ENCODE assay signal across 11 cellular contexts in the genomic region with DNA sequence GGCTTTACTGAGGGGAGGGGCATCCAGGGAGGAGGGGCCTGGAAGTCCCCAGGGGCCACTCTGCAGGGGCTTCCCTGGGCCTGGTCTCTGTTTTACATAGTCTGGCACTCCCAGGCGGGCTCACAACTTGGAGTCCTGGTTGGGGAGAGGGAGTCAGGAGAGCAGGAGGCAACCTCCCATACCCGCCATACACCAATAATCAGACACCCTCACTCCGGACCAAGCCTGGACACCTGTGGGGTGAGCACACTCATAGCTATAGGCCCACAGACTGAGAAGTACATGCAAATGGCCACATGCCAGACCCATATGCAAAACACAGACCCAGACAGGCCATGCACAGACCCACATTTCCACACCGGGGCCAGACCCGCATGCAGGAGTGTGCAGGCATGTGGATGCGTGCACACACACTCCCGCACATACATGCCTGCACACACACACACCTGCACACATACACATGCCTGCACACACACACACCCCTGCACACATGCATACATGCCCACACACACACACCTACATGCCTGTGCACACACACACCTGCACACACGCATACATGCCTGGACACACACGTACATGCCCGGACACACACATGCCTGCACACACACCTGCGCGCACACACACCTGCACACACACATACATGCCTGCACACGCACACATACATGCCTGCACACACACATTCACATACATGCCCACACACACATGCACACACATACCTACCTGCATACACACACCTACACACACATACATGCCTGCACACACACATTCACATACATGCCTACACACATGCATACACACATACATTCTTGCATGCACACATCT.
DNase-seq lines count a peak whose midpoint lies in the region; ATAC-seq and TF ChIP-seq lines count a peak whose summit lies in the region.
"Had no signal": no experiment of that assay in that cellular context is flagged by ENCODE, and none has a peak within 500 bp of the region (broad histone marks: within the 10 kb centered on the region; RNA-seq: fewer than 3 reads in every experiment).

No MANE protein-coding gene starts in this region.

- intact Hi-C loops in IMR-90 (cut with micrococcal nuclease) = no loop called here
- intact Hi-C loops in heart right ventricle (cut with DNase I) = no loop called here

- H3K36me3 ChIP-seq in IMR-90 (ENCODE audit: control insufficient read depth, insufficient read depth, low read length) (no peaks in the 10 kb centered on the region), heart right ventricle (no peaks in the 10 kb centered on the region)

- peaks cover 67% of the 10 kb centered on the region for H3K4me1 Mint-ChIP-seq in T-helper 1 cell treated with Interleukin-12 subunit alpha and Interleukin-12 subunit beta and Interleukin-4 antibody, amounts not matched to agents 30 μg/mL and 1 μg/mL, for 36 hours (ENCODE audit: low read depth)
- peaks cover 31 to 56% (median 34%) of the 10 kb centered on the region in 3 donors for H3K4me1 Mint-ChIP-seq in naive B cell

- no peak overlapping the region for H2BK20ac ChIP-seq in IMR-90 (ENCODE audit: low read depth, low read length)

- H4K91ac ChIP-seq in IMR-90 (ENCODE audit: insufficient read depth, low read depth, low read length) = no peak overlapping the region; the same call in 1 of the 2 replicates

- H3K14ac ChIP-seq in IMR-90 (replicated peaks; ENCODE audit: low read depth, low read length) = no peak overlapping the region

- H3K23ac ChIP-seq in IMR-90 (ENCODE audit: low read depth, low read length) = no peak overlapping the region

- no peak for TF ChIP-seq CTCF in IMR-90 (conservative IDR thresholded peaks at IDR 0.05; ENCODE audit: low read depth, low read length)
- TF ChIP-seq CTCF in heart right ventricle (IDR thresholded peaks at IDR 0.05) = no peak

- no peak overlapping the region for H2BK5ac ChIP-seq in IMR-90 (ENCODE audit: low read depth, low read length, poor library complexity, severe bottlenecking)

- H3K9ac ChIP-seq in IMR-90 (ENCODE audit: low read depth, low read length) = no peak overlapping the region

- CTCF ChIA-PET in IMR-90 (lab: Yijun Ruan, JAX) = no interaction called here

- no peak overlapping the region for H3K18ac ChIP-seq in IMR-90 (ENCODE audit: low read depth, low read length)

- H3K27me3 Mint-ChIP-seq in T-helper 1 cell treated with Interleukin-12 subunit alpha and Interleukin-12 subunit beta and Interleukin-4 antibody, amounts not matched to agents 30 μg/mL and 1 μg/mL, for 36 hours (ENCODE audit: low read depth) = no peaks in the 10 kb centered on the region
- H3K27me3 Mint-ChIP-seq in naive B cell = no peaks in the 10 kb centered on the region

- no TSS peak for BruUV-seq in IMR-90 (replicated peaks; lab: Mats Ljungman, UMichigan)

- H3K27ac ChIP-seq in IMR-90 (ENCODE audit: insufficient read depth, low read length) (no peak overlapping the region), heart right ventricle (no peak overlapping the region)
- H3K27ac ChIP-seq: 22Rv1 had no signal

- H3K27ac Mint-ChIP-seq in T-helper 1 cell treated with Interleukin-12 subunit alpha and Interleukin-12 subunit beta and Interleukin-4 antibody, amounts not matched to agents 30 μg/mL and 1 μg/mL, for 36 hours = peak overlapping the region; percentile 51
- H3K27ac Mint-ChIP-seq in naive B cell = peak overlapping the region in 5 of 6 donors; percentile 50 to 91 (median 80)

- H3K4me3 Mint-ChIP-seq in T-helper 1 cell treated with Interleukin-12 subunit alpha and Interleukin-12 subunit beta and Interleukin-4 antibody, amounts not matched to agents 30 μg/mL and 1 μg/mL, for 36 hours = no peak overlapping the region
- peak overlapping the region in 6 of 8 donors; percentile 19 to 85 (median 44) for H3K4me3 Mint-ChIP-seq in naive B cell

- H3K79me1 ChIP-seq in IMR-90 (ENCODE audit: low read depth in 1 of 2, low read length in 2 of 2) = peaks cover 0 to 4% of the 10 kb centered on the region in 2 experiments; a peak in 1 of 4 replicates

- dilution Hi-C loops in IMR-90 (cut with HindIII; ENCODE audit: low sequenced_read_pairs, unreplicated experiment) = no loop called here

- no peak for DNase-seq in T-helper 1 cell
- no peak for DNase-seq in IMR-90
- DNase-seq in naive B cell = no peak
- no peak for DNase-seq in ACHN
- DNase-seq in activated effector memory CD4-positive, alpha-beta T cell treated with anti-CD3 and anti-CD28 coated beads, Interleukin-2, amount 50 U/mL, for 16 hours = no peak
- no peak for DNase-seq in heart right ventricle

- peak overlapping the region; percentile 28 for H2AK9ac ChIP-seq in IMR-90 (replicated peaks; ENCODE audit: low read depth, low read length, poor library complexity)

- no peak overlapping the region for H3K4me3 ChIP-seq in IMR-90 (ENCODE audit: insufficient read depth, low read depth, low read length)
- H3K4me3 ChIP-seq in heart right ventricle = no peak overlapping the region
- H3K4me3 ChIP-seq: skin epidermis had no signal

- no peak overlapping the region for H2BK15ac ChIP-seq in IMR-90 (ENCODE audit: low read depth, low read length)

- H2BK120ac ChIP-seq in IMR-90 (ENCODE audit: low read depth, low read length) = no peak overlapping the region

- peak overlapping the region; percentile 33 for H2AFZ ChIP-seq in IMR-90 (replicated peaks; ENCODE audit: low read length, poor library complexity)

- H4K20me1 ChIP-seq in IMR-90 (ENCODE audit: insufficient read depth, low read length) = no peaks in the 10 kb centered on the region; the same call in 1 of the 2 replicates

- no peak overlapping the region for H4K8ac ChIP-seq in IMR-90 (ENCODE audit: low read depth in 2 of 2, low read length in 2 of 2)

- no peaks in the 10 kb centered on the region for H3K36me3 Mint-ChIP-seq in T-helper 1 cell treated with Interleukin-12 subunit alpha and Interleukin-12 subunit beta and Interleukin-4 antibody, amounts not matched to agents 30 μg/mL and 1 μg/mL, for 36 hours (ENCODE audit: low read depth)
- H3K36me3 Mint-ChIP-seq in naive B cell = no peaks in the 10 kb centered on the region

- peak overlapping the region; percentile 27; the same call in 1 of the 2 replicates for H2AK5ac ChIP-seq in IMR-90 (ENCODE audit: low read depth, low read length)

- ATAC-seq in GM21723 (IDR thresholded peaks at IDR 0.05; ENCODE audit: unreplicated experiment) (peak; percentile 36), IMR-90 (ENCODE audit: low read depth) (no peak), naive B cell (ENCODE audit: low read depth in 2 of 2) (peak in 1 of 2 donors; percentile 3), heart right ventricle (no peak)
- ATAC-seq: Right ventricle myocardium inferior had no signal

- H4K5ac ChIP-seq in IMR-90 (ENCODE audit: low read depth, low read length) = no peak overlapping the region

- TF ChIP-seq POLR2A in IMR-90 (IDR thresholded peaks at IDR 0.05; ENCODE audit: low read depth, low read length) = no peak

- TF ChIP-seq RAD21 in IMR-90 (IDR thresholded peaks at IDR 0.05; ENCODE audit: low read length) = no peak

- POLR2A ChIA-PET in IMR-90 (lab: Charles Lee; ENCODE audit: unreplicated experiment) = no interaction called here

- H3K9me1 ChIP-seq in IMR-90 (ENCODE audit: insufficient read depth, low read length) = peaks cover 26% of the 10 kb centered on the region

- H3K27me3 ChIP-seq in IMR-90 (ENCODE audit: control insufficient read depth, insufficient read depth, low read length) = no peaks in the 10 kb centered on the region
- H3K27me3 ChIP-seq in heart right ventricle = peaks cover 0 to 15% (median 2%) of the 10 kb centered on the region in 7 donors

- H3K4me1 ChIP-seq in IMR-90 (ENCODE audit: control insufficient read depth, insufficient read depth, low read length) (peaks cover 22% of the 10 kb centered on the region), heart right ventricle (peaks cover 7 to 39% (median 13%) of the 10 kb centered on the region in 9 donors)

- in situ Hi-C loops in IMR-90 (cut with MboI; ENCODE audit: low sequenced_read_pairs) (no loop called here), ACHN (cut with HindIII; ENCODE audit: low pct_ligation_motif_present, low pct_unique_long_range_greater_than_20kb, low sequenced_read_pairs) (no loop called here)

- no peaks in the 10 kb centered on the region for H3K9me3 Mint-ChIP-seq in T-helper 1 cell treated with Interleukin-12 subunit alpha and Interleukin-12 subunit beta and Interleukin-4 antibody, amounts not matched to agents 30 μg/mL and 1 μg/mL, for 36 hours
- H3K9me3 Mint-ChIP-seq in naive B cell = no peaks in the 10 kb centered on the region

- H3K4ac ChIP-seq in IMR-90 (ENCODE audit: low read depth, low read length) = no peak overlapping the region

- 88% methylated on average over 7 of the region's 13 CpGs; no CpG with 5 or more reads in 1 of the 2 experiments for WGBS in IMR-90 (ENCODE audit: extremely low coverage in 2 of 2, insufficient read length in 1 of 2), 2 experiments
- WGBS in heart right ventricle, 2 donors = 89 to 91% methylated on average over 13 of the region's 13 CpGs

- no peaks in the 10 kb centered on the region for H3K9me3 ChIP-seq in IMR-90 (ENCODE audit: control insufficient read depth, insufficient read depth, low read length)
- H3K9me3 ChIP-seq in heart right ventricle = no peaks in the 10 kb centered on the region

- H3K56ac ChIP-seq in IMR-90 (ENCODE audit: extremely low read depth, insufficient read depth, low read length) = no peak overlapping the region

- H3K4me2 ChIP-seq in IMR-90 (ENCODE audit: low read depth, low read length) = no peak overlapping the region

TF ChIP-seq in IMR-90, 13 proteins besides CTCF, POLR2A, EP300 and RAD21 (continues in another document):
- no peak for TF ChIP-seq CHD1 (IDR thresholded peaks at IDR 0.05; ENCODE audit: low read depth, low read length)
- TF ChIP-seq ELK1 (IDR thresholded peaks at IDR 0.05; ENCODE audit: borderline replicate concordance, low read depth, low read length) = no peak
- TF ChIP-seq BHLHE40 (IDR thresholded peaks at IDR 0.05; ENCODE audit: low read depth, low read length) = no peak
- TF ChIP-seq RFX5 (IDR thresholded peaks at IDR 0.05; ENCODE audit: low read depth, low read length) = no peak
- TF ChIP-seq SMC3 (IDR thresholded peaks at IDR 0.05; ENCODE audit: low read depth, low read length) = no peak
- TF ChIP-seq CEBPB (IDR thresholded peaks at IDR 0.05; ENCODE audit: low read depth, low read length) = no peak
- TF ChIP-seq MXI1 (IDR thresholded peaks at IDR 0.05; ENCODE audit: borderline replicate concordance, low read depth, low read length) = no peak
